ENCODE assay signal across 20 cellular contexts in the genomic region with DNA sequence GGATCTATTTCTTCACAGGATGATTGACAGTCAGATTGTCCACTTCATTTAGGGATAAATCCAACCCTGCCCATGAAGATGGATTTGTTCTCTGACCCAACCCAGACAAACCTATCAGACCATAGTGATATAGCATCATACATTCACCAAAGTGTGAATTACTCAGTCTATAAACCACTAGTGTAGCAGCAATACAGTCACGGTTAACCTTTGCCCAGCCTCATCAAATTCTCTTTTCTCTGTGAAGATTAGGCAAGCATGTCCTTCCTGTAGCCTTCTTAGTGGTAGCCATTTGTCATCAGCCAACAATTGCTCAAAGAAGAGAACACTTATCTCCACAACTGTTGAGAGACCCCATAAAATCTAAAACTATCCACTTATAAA. TPM values are rescaled to one million over a fixed set of nuclear protein-coding genes. Genes with fewer than 3 reads are reported as not detected.
DNase-seq lines count a peak whose midpoint lies in the region; ATAC-seq, FAIRE-seq and TF ChIP-seq lines count a peak whose summit lies in the region.
"Had no signal": no experiment of that assay in that cellular context is flagged by ENCODE, and none has a peak within 500 bp of the region (broad histone marks: within the 10 kb centered on the region; RNA-seq: fewer than 3 reads in every experiment).

No MANE protein-coding gene starts in this region.

- H3K27me3 Mint-ChIP-seq in natural killer cell treated with Interleukin-12 subunit alpha and Interleukin-12 subunit beta and Interleukin-15 and Interleukin-18, amount 100 ng/mL, for 72 hours = no peaks in the 10 kb centered on the region
- H3K27me3 Mint-ChIP-seq in natural killer cell (ENCODE audit: low read depth in 2 of 2) = no peaks in the 10 kb centered on the region
- no peaks in the 10 kb centered on the region for H3K27me3 Mint-ChIP-seq in activated CD8-positive, alpha-beta T cell treated with anti-CD3 and anti-CD28 coated beads, Interleukin-2, amount 10 ng/mL, durations not matched to agents 7 days and 5 days (ENCODE audit: low read depth)

- H3K36me3 Mint-ChIP-seq in natural killer cell treated with Interleukin-12 subunit alpha and Interleukin-12 subunit beta and Interleukin-15 and Interleukin-18, amount 100 ng/mL, for 72 hours = peaks cover 44% of the 10 kb centered on the region
- H3K36me3 Mint-ChIP-seq in natural killer cell = peaks cover 12% of the 10 kb centered on the region
- H3K36me3 Mint-ChIP-seq in activated CD8-positive, alpha-beta T cell treated with anti-CD3 and anti-CD28 coated beads, Interleukin-2, amount 10 ng/mL, durations not matched to agents 7 days and 5 days (ENCODE audit: low read depth) = peaks cover 43% of the 10 kb centered on the region

- CTCF ChIA-PET in activated CD8-positive, alpha-beta T cell treated with anti-CD3 and anti-CD28 coated beads, Interleukin-2, amount 10 ng/mL, durations not matched to agents 7 days and 5 days (lab: Charles Lee) = interaction anchor here (1.1 to 5.0 kb wide), 5 partner anchors 9 to 280 kb away, joined by 3 to 22 read pairs (median 5); no protein-coding TSS in a partner anchor

- ATAC-seq in natural killer cell treated with Interleukin-12 subunit alpha and Interleukin-12 subunit beta and Interleukin-15 and Interleukin-18, amount 100 ng/mL, for 72 hours = peak; percentile 86 to 91
- no peak for ATAC-seq in natural killer cell
- ATAC-seq in activated CD8-positive, alpha-beta T cell treated with anti-CD3 and anti-CD28 coated beads, Interleukin-2, amount 10 ng/mL, durations not matched to agents 7 days and 5 days = no peak
- peak; percentile 96 for ATAC-seq in left colon
- no peak for ATAC-seq in HG03045 (IDR thresholded peaks at IDR 0.05; ENCODE audit: unreplicated experiment)
- no peak for ATAC-seq in GM21723 (IDR thresholded peaks at IDR 0.05; ENCODE audit: unreplicated experiment)
- ATAC-seq: left lung had no signal

- no peaks in the 10 kb centered on the region for H3K9me3 Mint-ChIP-seq in natural killer cell treated with Interleukin-12 subunit alpha and Interleukin-12 subunit beta and Interleukin-15 and Interleukin-18, amount 100 ng/mL, for 72 hours
- H3K9me3 Mint-ChIP-seq in natural killer cell = no peaks in the 10 kb centered on the region
- no peaks in the 10 kb centered on the region for H3K9me3 Mint-ChIP-seq in activated CD8-positive, alpha-beta T cell treated with anti-CD3 and anti-CD28 coated beads, Interleukin-2, amount 10 ng/mL, durations not matched to agents 7 days and 5 days (ENCODE audit: insufficient read depth)

- DNase-seq in natural killer cell treated with Interleukin-12 subunit alpha and Interleukin-12 subunit beta and Interleukin-15 and Interleukin-18, amount 100 ng/mL, for 72 hours (ENCODE audit: low spot score) = no peak
- DNase-seq in natural killer cell = no peak
- no peak for DNase-seq in activated CD8-positive, alpha-beta T cell treated with anti-CD3 and anti-CD28 coated beads, Interleukin-2, amount 10 ng/mL, durations not matched to agents 7 days and 5 days
- no peak for DNase-seq in left colon
- no peak for DNase-seq in urothelium cell line (ENCODE audit: low spot score)
- DNase-seq in DMS114 treated with DMSO at 0.1 percent for 48 hours (lab: John Stamatoyannopoulos, UW; ENCODE audit: unreplicated experiment) = no peak
- DNase-seq: activated CD4-positive, alpha-beta T cell treated with anti-CD3 and anti-CD28 coated beads, Interleukin-2, amount 50 U/mL, for 4 hours; activated effector memory CD4-positive, alpha-beta T cell treated with Interleukin-2 at 50 U/mL for 16 hours; Calu3; foreskin melanocyte; GDM1; Karpas-422; left lung; NCI-H1436 treated with DMSO at 0.1 percent for 48 hours; ovary; stimulated activated CD4-positive, alpha-beta T cell treated with anti-CD3 and anti-CD28 coated beads, Interleukin-2, amount 100 ng/mL, for 48 hours had no signal

- POLR2A ChIA-PET in activated CD8-positive, alpha-beta T cell treated with anti-CD3 and anti-CD28 coated beads, Interleukin-2, amount 10 ng/mL, durations not matched to agents 7 days and 5 days (lab: Charles Lee) = interaction anchor here (1.1 kb wide), 1 partner anchor 14 kb away, joined by 3 read pairs; no protein-coding TSS in a partner anchor

- H3K27ac Mint-ChIP-seq in natural killer cell treated with Interleukin-12 subunit alpha and Interleukin-12 subunit beta and Interleukin-15 and Interleukin-18, amount 100 ng/mL, for 72 hours = peak overlapping the region; percentile 66 to 81
- peak overlapping the region in 1 of 2 donors; percentile 4 for H3K27ac Mint-ChIP-seq in natural killer cell
- peak overlapping the region; percentile 11 for H3K27ac Mint-ChIP-seq in activated CD8-positive, alpha-beta T cell treated with anti-CD3 and anti-CD28 coated beads, Interleukin-2, amount 10 ng/mL, durations not matched to agents 7 days and 5 days

- no peak for TF ChIP-seq CTCF in natural killer cell (IDR thresholded peaks at IDR 0.05)

- intact Hi-C loops in natural killer cell (cut with micrococcal nuclease) (no loop called here), left colon (cut with DNase I, micrococcal nuclease) (loop anchor here in 1 of 2 donors (10.0 kb wide), 1 partner anchor 332 kb away; no protein-coding TSS in a partner anchor)

- peaks cover 10 to 16% of the 10 kb centered on the region in 2 donors for H3K4me1 Mint-ChIP-seq in natural killer cell treated with Interleukin-12 subunit alpha and Interleukin-12 subunit beta and Interleukin-15 and Interleukin-18, amount 100 ng/mL, for 72 hours (ENCODE audit: low read depth in 2 of 2)
- peaks cover 0 to 4% of the 10 kb centered on the region in 2 donors for H3K4me1 Mint-ChIP-seq in natural killer cell
- H3K4me1 Mint-ChIP-seq in activated CD8-positive, alpha-beta T cell treated with anti-CD3 and anti-CD28 coated beads, Interleukin-2, amount 10 ng/mL, durations not matched to agents 7 days and 5 days (ENCODE audit: low read depth) = peaks cover 3% of the 10 kb centered on the region

- peak overlapping the region; percentile 21 for H3K4me3 Mint-ChIP-seq in natural killer cell treated with Interleukin-12 subunit alpha and Interleukin-12 subunit beta and Interleukin-15 and Interleukin-18, amount 100 ng/mL, for 72 hours
- H3K4me3 Mint-ChIP-seq in natural killer cell = no peak overlapping the region
- H3K4me3 Mint-ChIP-seq in activated CD8-positive, alpha-beta T cell treated with anti-CD3 and anti-CD28 coated beads, Interleukin-2, amount 10 ng/mL, durations not matched to agents 7 days and 5 days = no peak overlapping the region

- FAIRE-seq in urothelium cell line (lab: Jason Lieb, UNC) = peak; percentile 88
- FAIRE-seq: H54, TTC549 had no signal

RNA-seq across cellular contexts. Expression of a gene that starts 14.4 kb away (rescaled TPM):
- 10 to 100 TPM; 41.4 to 47.0 TPM for total RNA-seq in natural killer cell treated with Interleukin-12 subunit alpha and Interleukin-12 subunit beta and Interleukin-15 and Interleukin-18, amount 100 ng/mL, for 72 hours
- total RNA-seq in natural killer cell = 100 to 1,000 TPM in 2 of 3 donors, 10 to 100 TPM in 1; 92.2 to 146 (median 111) TPM
- 10 to 100 TPM; 28.3 to 30.4 TPM for total RNA-seq in activated CD8-positive, alpha-beta T cell treated with anti-CD3 and anti-CD28 coated beads, Interleukin-2, amount 10 ng/mL, durations not matched to agents 7 days and 5 days
- total RNA-seq in left colon = 10 to 100 TPM; 46.9 to 50.7 TPM

RNA-seq across cellular contexts. Expression of a gene that starts 15.3 kb away (rescaled TPM):
- total RNA-seq in natural killer cell treated with Interleukin-12 subunit alpha and Interleukin-12 subunit beta and Interleukin-15 and Interleukin-18, amount 100 ng/mL, for 72 hours = 10 to 100 TPM; 62.3 to 75.6 TPM
- total RNA-seq in natural killer cell = 10 to 100 TPM; 14.2 to 92.3 (median 20.1) TPM
- 10 to 100 TPM; 12.9 to 14.5 TPM for total RNA-seq in activated CD8-positive, alpha-beta T cell treated with anti-CD3 and anti-CD28 coated beads, Interleukin-2, amount 10 ng/mL, durations not matched to agents 7 days and 5 days
- total RNA-seq in left colon = 10 to 100 TPM; 41.7 to 53.6 TPM

Comparison
In these comparisons a context has a peak if more than half of its experiments do, and no peak if none do; other contexts are left out.
1. ATAC-seq: peak in natural killer cell treated with Interleukin-12 subunit alpha and Interleukin-12 subunit beta and Interleukin-15 and Interleukin-18, amount 100 ng/mL, for 72 hours (2 of 2) and left colon (single experiment); none in natural killer cell (0 of 3), activated CD8-positive, alpha-beta T cell treated with anti-CD3 and anti-CD28 coated beads, Interleukin-2, amount 10 ng/mL, durations not matched to agents 7 days and 5 days (single experiment), HG03045 (single experiment) and GM21723 (single experiment).